In genomic region chr1:30919025-30919881, GRCh38 we compare ENCODE assay signal across 11 cellular contexts. TPM values are rescaled to one million over a fixed set of nuclear protein-coding genes. Genes with fewer than 3 reads are reported as not detected.
A peak's percentile ranks its signal among the peaks of the same experiment; 100 is the strongest.
DNase-seq lines count a peak whose midpoint lies in the region; ATAC-seq and TF ChIP-seq lines count a peak whose summit lies in the region.
"Had no signal": no experiment of that assay in that cellular context is flagged by ENCODE, and none has a peak within 500 bp of the region (broad histone marks: within the 10 kb centered on the region; RNA-seq: fewer than 3 reads in every experiment).

No MANE protein-coding gene starts in this region.

- H3K27ac Mint-ChIP-seq in naive thymus-derived CD4-positive, alpha-beta T cell = no peak overlapping the region
- no peak overlapping the region for H3K27ac Mint-ChIP-seq in activated CD4-positive, alpha-beta memory T cell treated with anti-CD3 and anti-CD28 coated beads, Interleukin-2, amount 10 ng/mL, durations not matched to agents 7 days and 5 days
- H3K27ac Mint-ChIP-seq in T-helper 2 cell treated with Interferon-gamma antibody and Interleukin-4, amounts not matched to agents 5 μg/mL and 100 μg/mL, for 36 hours = no peak overlapping the region
- H3K27ac Mint-ChIP-seq: naive thymus-derived CD8-positive, alpha-beta T cell had no signal

- no peak overlapping the region for H3K4me3 Mint-ChIP-seq in naive thymus-derived CD4-positive, alpha-beta T cell
- H3K4me3 Mint-ChIP-seq in activated CD4-positive, alpha-beta memory T cell treated with anti-CD3 and anti-CD28 coated beads, Interleukin-2, amount 10 ng/mL, durations not matched to agents 7 days and 5 days = no peak overlapping the region
- no peak overlapping the region for H3K4me3 Mint-ChIP-seq in T-helper 2 cell treated with Interferon-gamma antibody and Interleukin-4, amounts not matched to agents 5 μg/mL and 100 μg/mL, for 36 hours
- H3K4me3 Mint-ChIP-seq: naive thymus-derived CD8-positive, alpha-beta T cell had no signal

- H3K4me1 ChIP-seq in naive thymus-derived CD4-positive, alpha-beta T cell (ENCODE audit: control insufficient read depth in 2 of 2, insufficient read depth in 2 of 2, low read length in 2 of 2) = no peaks in the 10 kb centered on the region

- no peaks in the 10 kb centered on the region for H3K36me3 Mint-ChIP-seq in naive thymus-derived CD4-positive, alpha-beta T cell
- H3K36me3 Mint-ChIP-seq in activated CD4-positive, alpha-beta memory T cell treated with anti-CD3 and anti-CD28 coated beads, Interleukin-2, amount 10 ng/mL, durations not matched to agents 7 days and 5 days (ENCODE audit: low read depth) = no peaks in the 10 kb centered on the region
- H3K36me3 Mint-ChIP-seq in T-helper 2 cell treated with Interferon-gamma antibody and Interleukin-4, amounts not matched to agents 5 μg/mL and 100 μg/mL, for 36 hours (ENCODE audit: low read depth) = no peaks in the 10 kb centered on the region
- H3K36me3 Mint-ChIP-seq: naive thymus-derived CD8-positive, alpha-beta T cell had no signal

- peaks cover 0 to 6% (median 0%) of the 10 kb centered on the region in 7 donors for H3K4me1 Mint-ChIP-seq in naive thymus-derived CD4-positive, alpha-beta T cell
- peaks cover 5% of the 10 kb centered on the region for H3K4me1 Mint-ChIP-seq in activated CD4-positive, alpha-beta memory T cell treated with anti-CD3 and anti-CD28 coated beads, Interleukin-2, amount 10 ng/mL, durations not matched to agents 7 days and 5 days
- H3K4me1 Mint-ChIP-seq in T-helper 2 cell treated with Interferon-gamma antibody and Interleukin-4, amounts not matched to agents 5 μg/mL and 100 μg/mL, for 36 hours (ENCODE audit: low read depth) = peaks cover 4% of the 10 kb centered on the region

- H3K4me3 ChIP-seq in coronary artery = no peak overlapping the region
- no peak overlapping the region for H3K4me3 ChIP-seq in naive thymus-derived CD4-positive, alpha-beta T cell (ENCODE audit: low read length)

- TF ChIP-seq CTCF in coronary artery (IDR thresholded peaks at IDR 0.05) = no peak

- H3K27ac ChIP-seq in coronary artery = no peak overlapping the region
- H3K27ac ChIP-seq in naive thymus-derived CD4-positive, alpha-beta T cell (ENCODE audit: low read depth, low read length) = no peak overlapping the region

- CTCF ChIA-PET in naive thymus-derived CD4-positive, alpha-beta T cell (lab: Charles Lee) = interaction anchor here (0.6 to 1.4 kb wide), 2 partner anchors 9 to 14 kb away, joined by 3 read pairs; no protein-coding TSS in a partner anchor
- CTCF ChIA-PET in activated CD4-positive, alpha-beta memory T cell treated with anti-CD3 and anti-CD28 coated beads, Interleukin-2, amount 10 ng/mL, durations not matched to agents 7 days and 5 days (lab: Charles Lee) = interaction anchor here (0.7 to 3.0 kb wide), 5 partner anchors 8 to 140 kb away, joined by 3 to 11 read pairs (median 6); no protein-coding TSS in a partner anchor

- intact Hi-C loops in naive thymus-derived CD4-positive, alpha-beta T cell (cut with micrococcal nuclease) = no loop called here

- peaks cover 0 to 20% (median 0%) of the 10 kb centered on the region in 5 donors for H3K27me3 Mint-ChIP-seq in naive thymus-derived CD4-positive, alpha-beta T cell
- peaks cover 6% of the 10 kb centered on the region for H3K27me3 Mint-ChIP-seq in activated CD4-positive, alpha-beta memory T cell treated with anti-CD3 and anti-CD28 coated beads, Interleukin-2, amount 10 ng/mL, durations not matched to agents 7 days and 5 days
- peaks cover 12% of the 10 kb centered on the region for H3K27me3 Mint-ChIP-seq in T-helper 2 cell treated with Interferon-gamma antibody and Interleukin-4, amounts not matched to agents 5 μg/mL and 100 μg/mL, for 36 hours (ENCODE audit: low read depth)

- POLR2A ChIA-PET in naive thymus-derived CD4-positive, alpha-beta T cell (lab: Charles Lee) = no interaction called here
- POLR2A ChIA-PET in activated CD4-positive, alpha-beta memory T cell treated with anti-CD3 and anti-CD28 coated beads, Interleukin-2, amount 10 ng/mL, durations not matched to agents 7 days and 5 days (lab: Charles Lee) = interaction anchor here (0.6 kb wide), 1 partner anchor 117 kb away, joined by 3 read pairs; no protein-coding TSS in a partner anchor

- peak; percentile 54 for ATAC-seq in naive thymus-derived CD4-positive, alpha-beta T cell
- ATAC-seq in GM21576 (IDR thresholded peaks at IDR 0.05; ENCODE audit: unreplicated experiment) = no peak
- ATAC-seq: naive thymus-derived CD8-positive, alpha-beta T cell; stimulated activated naive CD8-positive, alpha-beta T cell treated with anti-CD3 and anti-CD28 coated beads, Interleukin-15, Interleukin-2, amounts not matched to agents 100 U/mL and 50 U/mL, for 24 hours had no signal

- DNase-seq in DMS79 treated with DMSO at 0.1 percent for 48 hours (lab: John Stamatoyannopoulos, UW) (peak; percentile 47), NAMALWA (ENCODE audit: low spot score) (peak; percentile 42), coronary artery (ENCODE audit: low spot score) (peak; percentile 57), NCI-H1105 (lab: John Stamatoyannopoulos, UW) (no peak)
- DNase-seq in naive thymus-derived CD4-positive, alpha-beta T cell = no peak
- no peak for DNase-seq in activated CD4-positive, alpha-beta memory T cell treated with anti-CD3 and anti-CD28 coated beads, Interleukin-2, amount 10 ng/mL, durations not matched to agents 7 days and 5 days
- no peak for DNase-seq in T-helper 2 cell treated with Interferon-gamma antibody and Interleukin-4, amounts not matched to agents 5 μg/mL and 100 μg/mL, for 36 hours (ENCODE audit: low spot score)
- DNase-seq: naive thymus-derived CD8-positive, alpha-beta T cell; stimulated activated naive CD8-positive, alpha-beta T cell treated with anti-CD3 and anti-CD28 coated beads, Interleukin-15, Interleukin-2, amounts not matched to agents 100 U/mL and 50 U/mL, for 24 hours; T-helper 9 cell had no signal

- H3K36me3 ChIP-seq in naive thymus-derived CD4-positive, alpha-beta T cell (ENCODE audit: control insufficient read depth in 2 of 3, insufficient read depth in 3 of 3, low read length in 3 of 3) = no peaks in the 10 kb centered on the region

- H3K27me3 ChIP-seq in naive thymus-derived CD4-positive, alpha-beta T cell (ENCODE audit: control insufficient read depth in 2 of 2, insufficient read depth in 2 of 2, low read length in 2 of 2) = peaks cover 0 to 3% of the 10 kb centered on the region in 2 donors

- no peaks in the 10 kb centered on the region for H3K9me3 ChIP-seq in naive thymus-derived CD4-positive, alpha-beta T cell (ENCODE audit: control insufficient read depth in 2 of 3, low read length in 3 of 3)

- H3K9me3 Mint-ChIP-seq in naive thymus-derived CD4-positive, alpha-beta T cell = no peaks in the 10 kb centered on the region
- no peaks in the 10 kb centered on the region for H3K9me3 Mint-ChIP-seq in activated CD4-positive, alpha-beta memory T cell treated with anti-CD3 and anti-CD28 coated beads, Interleukin-2, amount 10 ng/mL, durations not matched to agents 7 days and 5 days
- H3K9me3 Mint-ChIP-seq in T-helper 2 cell treated with Interferon-gamma antibody and Interleukin-4, amounts not matched to agents 5 μg/mL and 100 μg/mL, for 36 hours = no peaks in the 10 kb centered on the region
- H3K9me3 Mint-ChIP-seq: naive thymus-derived CD8-positive, alpha-beta T cell had no signal

RNA-seq across cellular contexts. Expression of gene SDC3, which starts 10.7 kb away (rescaled TPM):
- total RNA-seq in naive thymus-derived CD4-positive, alpha-beta T cell = under 1 TPM; 0.19 to 0.42 (median 0.30) TPM
- under 1 TPM in 1 of 2 donors, not detected in 1; 0.07 TPM for polyA plus RNA-seq in naive thymus-derived CD4-positive, alpha-beta T cell
- total RNA-seq in activated CD4-positive, alpha-beta memory T cell treated with anti-CD3 and anti-CD28 coated beads, Interleukin-2, amount 10 ng/mL, durations not matched to agents 7 days and 5 days = not detected
- polyA plus RNA-seq: naive thymus-derived CD8-positive, alpha-beta T cell had no signal

Comparison
In these comparisons a context has a peak if more than half of its experiments do, and no peak if none do; other contexts are left out.
1. DNase-seq: peak in DMS79 treated with DMSO at 0.1 percent for 48 hours (single experiment), NAMALWA (single experiment) and coronary artery (single experiment); none in naive thymus-derived CD4-positive, alpha-beta T cell (0 of 9), activated CD4-positive, alpha-beta memory T cell treated with anti-CD3 and anti-CD28 coated beads, Interleukin-2, amount 10 ng/mL, durations not matched to agents 7 days and 5 days (single experiment), T-helper 2 cell treated with Interferon-gamma antibody and Interleukin-4, amounts not matched to agents 5 μg/mL and 100 μg/mL, for 36 hours (single experiment) and NCI-H1105 (single experiment).